ENCODE assay signal across 1 cellular context in the genomic region with DNA sequence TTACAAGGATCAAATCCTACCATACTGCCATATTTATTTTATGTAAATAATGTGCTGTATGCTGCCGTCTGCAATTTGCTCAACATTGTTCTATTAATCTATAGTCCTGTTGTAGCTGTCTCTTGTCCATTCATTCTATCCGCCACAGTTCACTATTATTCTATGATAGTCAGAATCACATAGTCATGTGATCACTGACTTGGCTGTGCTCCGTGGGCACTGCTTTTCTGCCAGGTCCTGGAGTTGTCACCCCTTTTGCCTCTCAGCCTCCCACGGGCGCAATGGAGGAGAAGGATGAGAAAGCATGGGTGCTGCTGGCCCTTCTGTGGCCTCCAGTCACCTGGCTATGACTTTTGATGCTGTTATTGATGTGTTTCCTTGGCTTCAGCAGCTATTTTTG.
TF ChIP-seq lines count a peak whose summit lies in the region.

No MANE protein-coding gene starts in this region.

TF ChIP-seq in HEK293T, 16 proteins besides CTCF, POLR2A, EP300 and RAD21:
- TF ChIP-seq BHLHE40 (IDR thresholded peaks at IDR 0.05; ENCODE audit: borderline replicate concordance) (no peak), PKNOX1 (IDR thresholded peaks at IDR 0.05) (no peak), FOXM1 (IDR thresholded peaks at IDR 0.05; ENCODE audit: borderline replicate concordance) (no peak)
